In the genomic region with DNA sequence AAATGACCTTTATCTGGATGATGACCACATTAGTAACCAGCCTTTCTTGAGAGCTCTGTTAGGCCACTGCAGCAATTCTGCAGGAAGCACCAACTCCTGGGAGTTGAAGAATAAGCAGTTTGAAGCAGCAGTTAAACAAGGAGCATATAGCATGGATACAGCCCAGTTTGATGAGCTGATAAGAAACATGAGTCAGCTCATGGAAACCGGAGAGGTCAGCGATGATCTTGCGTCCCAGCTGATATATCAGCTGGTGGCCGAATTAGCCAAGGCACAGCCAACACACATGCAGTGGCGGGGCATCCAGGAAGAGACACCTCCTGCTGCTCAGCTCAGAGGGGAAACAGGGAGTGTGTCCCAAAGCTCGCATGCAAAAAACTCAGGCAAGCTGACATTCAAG, we compare ENCODE assay signal across 1 cellular context.
A peak's percentile ranks its signal among the peaks of the same experiment; 100 is the strongest.
TF ChIP-seq lines count a peak whose summit lies in the region.

No MANE protein-coding gene starts in this region.

TF ChIP-seq in K562, 482 proteins besides CTCF, POLR2A, EP300 and RAD21 (continued from another document):
- TF ChIP-seq, protein P1, sequence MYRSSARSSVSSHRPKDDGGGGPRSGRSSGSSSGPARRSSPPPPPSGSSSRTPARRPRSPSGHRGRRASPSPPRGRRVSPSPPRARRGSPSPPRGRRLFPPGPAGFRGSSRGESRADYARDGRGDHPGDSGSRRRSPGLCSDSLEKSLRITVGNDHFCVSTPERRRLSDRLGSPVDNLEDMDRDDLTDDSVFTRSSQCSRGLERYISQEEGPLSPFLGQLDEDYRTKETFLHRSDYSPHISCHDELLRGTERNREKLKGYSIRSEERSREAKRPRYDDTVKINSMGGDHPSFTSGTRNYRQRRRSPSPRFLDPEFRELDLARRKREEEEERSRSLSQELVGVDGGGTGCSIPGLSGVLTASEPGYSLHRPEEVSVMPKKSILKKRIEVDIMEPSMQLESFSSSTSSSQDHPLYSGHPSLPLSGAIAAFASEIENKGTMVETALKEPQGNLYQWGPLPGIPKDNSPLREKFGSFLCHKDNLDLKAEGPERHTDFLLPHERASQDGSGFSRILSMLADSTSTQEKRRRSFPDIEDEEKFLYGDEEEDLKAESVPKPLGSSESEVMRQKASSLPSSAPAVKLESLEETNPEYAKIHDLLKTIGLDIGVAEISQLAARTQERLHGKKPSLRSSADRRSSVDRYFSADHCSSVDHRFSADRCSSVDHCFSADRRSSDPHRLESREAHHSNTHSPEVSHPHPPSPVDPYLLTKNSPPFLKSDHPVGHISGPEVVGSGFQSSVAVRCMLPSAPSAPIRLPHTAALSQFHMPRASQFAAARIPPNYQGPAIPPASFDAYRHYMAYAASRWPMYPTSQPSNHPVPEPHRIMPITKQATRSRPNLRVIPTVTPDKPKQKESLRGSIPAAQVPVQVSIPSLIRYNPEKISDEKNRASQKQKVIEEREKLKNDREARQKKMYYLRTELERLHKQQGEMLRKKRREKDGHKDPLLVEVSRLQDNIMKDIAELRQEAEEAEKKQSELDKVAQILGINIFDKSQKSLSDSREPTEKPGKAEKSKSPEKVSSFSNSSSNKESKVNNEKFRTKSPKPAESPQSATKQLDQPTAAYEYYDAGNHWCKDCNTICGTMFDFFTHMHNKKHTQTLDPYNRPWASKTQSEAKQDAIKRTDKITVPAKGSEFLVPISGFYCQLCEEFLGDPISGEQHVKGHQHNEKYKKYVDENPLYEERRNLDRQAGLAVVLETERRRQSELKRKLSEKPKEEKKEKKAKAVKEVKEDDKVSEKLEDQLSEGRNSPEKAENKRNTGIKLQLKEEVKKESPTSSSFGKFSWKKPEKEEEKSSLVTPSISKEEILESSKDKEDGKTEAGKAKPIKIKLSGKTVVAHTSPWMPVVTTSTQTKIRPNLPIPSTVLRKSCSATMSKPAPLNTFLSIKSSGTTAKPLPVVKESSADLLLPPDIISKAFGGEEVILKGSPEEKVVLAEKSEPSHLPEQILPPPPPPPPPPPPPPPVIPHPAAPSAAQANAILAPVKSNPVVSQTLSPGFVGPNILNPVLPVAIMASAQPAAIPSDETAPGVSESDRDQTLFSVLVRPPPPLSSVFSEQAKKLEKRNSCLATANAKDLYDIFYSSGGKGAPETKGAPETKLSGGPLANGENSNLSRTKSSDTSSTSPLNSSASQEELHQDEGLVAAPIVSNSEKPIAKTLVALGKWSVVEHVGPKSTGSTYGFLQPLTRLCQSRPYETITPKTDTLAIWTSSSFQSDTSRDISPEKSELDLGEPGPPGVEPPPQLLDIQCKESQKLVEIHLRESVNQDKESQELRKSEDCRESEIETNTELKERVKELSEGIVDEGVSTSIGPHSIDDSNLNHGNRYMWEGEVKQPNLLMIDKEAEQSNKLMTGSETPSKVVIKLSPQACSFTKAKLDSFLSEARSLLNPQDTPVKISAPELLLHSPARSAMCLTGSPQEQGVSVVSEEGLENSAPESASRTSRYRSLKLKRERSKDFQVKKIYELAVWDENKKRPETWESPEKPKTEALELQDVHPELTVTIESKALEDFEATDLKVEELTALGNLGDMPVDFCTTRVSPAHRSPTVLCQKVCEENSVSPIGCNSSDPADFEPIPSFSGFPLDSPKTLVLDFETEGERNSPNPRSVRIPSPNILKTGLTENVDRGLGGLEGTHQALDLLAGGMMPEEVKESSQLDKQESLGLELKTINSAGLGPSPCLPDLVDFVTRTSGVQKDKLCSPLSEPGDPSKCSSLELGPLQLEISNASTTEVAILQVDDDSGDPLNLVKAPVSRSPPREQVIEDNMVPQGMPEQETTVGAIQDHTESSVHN (IDR thresholded peaks at IDR 0.05; ENCODE audit: borderline replicate concordance in 1 of 2, low read depth in 1 of 2) = 0 out of 4 replicates have a peak, but pooled peaks of 1 of the 2 experiments have one; percentile 40
- TF ChIP-seq FOSL1 (tag; conservative IDR thresholded peaks at IDR 0.05) (peak; percentile 61; the same call in 1 of the 2 replicates), NFE2 (IDR thresholded peaks at IDR 0.05; ENCODE audit: low read depth) (peak; percentile 57; the same call in 1 of the 2 replicates), ATF7 (IDR thresholded peaks at IDR 0.05) (0 out of 2 replicates have a peak, but pooled peaks have one; percentile 11), ZNF584 (CRISPR knock-in tag; IDR thresholded peaks at IDR 0.05; ENCODE audit: low read depth) (no peak), EWSR1 (IDR thresholded peaks at IDR 0.05; ENCODE audit: borderline replicate concordance, low read depth, partially characterized antibody) (no peak), JUND (IDR thresholded peaks at IDR 0.05; ENCODE audit: borderline replicate concordance, low read depth, low read length) (peak; percentile 75), JUND (tag; IDR thresholded peaks at IDR 0.05; ENCODE audit: borderline replicate concordance, low read depth, low read length) (peak; percentile 66; the same call in 1 of the 3 replicates), TAF9B (IDR thresholded peaks at IDR 0.05; ENCODE audit: partially characterized antibody) (peak; percentile 46), C11orf30 (IDR thresholded peaks at IDR 0.05; ENCODE audit: low read depth) (peak; percentile 9; the same call in 1 of the 2 replicates)
- TF ChIP-seq, protein P2, sequence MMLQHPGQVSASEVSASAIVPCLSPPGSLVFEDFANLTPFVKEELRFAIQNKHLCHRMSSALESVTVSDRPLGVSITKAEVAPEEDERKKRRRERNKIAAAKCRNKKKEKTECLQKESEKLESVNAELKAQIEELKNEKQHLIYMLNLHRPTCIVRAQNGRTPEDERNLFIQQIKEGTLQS (IDR thresholded peaks at IDR 0.05) = peak; percentile 26; the same call in 1 of the 2 replicates
- TF ChIP-seq, protein P2 (CRISPR knock-in tag; conservative IDR thresholded peaks at IDR 0.05) = no peak
